9 cellular contexts compared by ENCODE assay signal in the genomic region with DNA sequence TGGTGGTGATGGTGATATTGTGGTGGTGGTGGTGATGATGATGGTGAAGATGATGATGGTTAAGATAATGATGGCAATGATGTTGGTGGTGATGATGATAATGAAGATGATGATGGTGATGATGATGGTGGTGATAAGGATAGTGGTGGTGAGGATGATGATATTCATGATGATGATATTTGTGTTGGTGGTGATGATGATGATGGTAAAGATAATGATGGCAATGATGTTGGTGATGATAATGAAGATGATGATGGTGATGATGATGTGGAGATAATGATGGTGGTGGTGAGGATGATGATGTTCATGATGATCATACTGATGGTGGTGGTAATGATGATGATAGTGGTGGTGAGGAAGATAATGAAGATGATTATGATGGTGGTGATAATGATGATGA. TPM values are rescaled to one million over a fixed set of nuclear protein-coding genes. Genes with fewer than 3 reads are reported as not detected.
"Had no signal": no experiment of that assay in that cellular context is flagged by ENCODE, and none has a peak within 500 bp of the region (broad histone marks: within the 10 kb centered on the region; RNA-seq: fewer than 3 reads in every experiment).

No MANE protein-coding gene starts in this region.

- FAIRE-seq: H54 had no signal

- H3K9ac ChIP-seq: GM23248 had no signal

- H2AFZ ChIP-seq: GM23248 had no signal

- DNase-seq: GM23248, GOT3, H9, HCEC 1CT, HFFc6, Kasumi-1, KG1 had no signal

- H3K4me3 ChIP-seq: GM23248 had no signal

- H3K27ac ChIP-seq: GM23248 had no signal

RNA-seq across cellular contexts. Expression of gene SDK1, which starts 30.7 kb away (rescaled TPM):
- total RNA-seq: GM23248, HFFc6 had no signal
- polyA plus RNA-seq: GM23248, IgD-negative memory B cell had no signal
